17 cellular contexts compared by ENCODE assay signal in the genomic region with DNA sequence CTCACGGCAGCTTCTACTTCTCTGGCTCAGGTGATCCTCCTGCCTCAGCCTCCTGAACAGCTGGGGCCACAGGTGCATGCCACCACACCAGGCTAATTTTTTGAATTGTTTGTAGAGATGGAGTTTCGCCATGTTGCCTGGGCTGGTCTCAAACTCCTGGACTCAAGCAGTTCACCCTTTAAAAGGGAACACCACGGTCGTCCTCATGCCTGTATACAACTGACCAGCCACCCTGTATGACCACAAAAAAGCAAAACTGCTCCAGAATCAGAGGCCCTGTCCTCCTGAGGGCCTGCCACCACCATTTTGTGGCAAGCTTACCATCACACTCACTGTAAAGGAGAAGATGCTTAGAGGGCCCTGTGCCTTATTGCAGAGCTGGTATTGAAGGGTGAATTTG. TPM values are rescaled to one million over a fixed set of nuclear protein-coding genes. Genes with fewer than 3 reads are reported as not detected.
A peak's percentile ranks its signal among the peaks of the same experiment; 100 is the strongest.
DNase-seq lines count a peak whose midpoint lies in the region; ATAC-seq and TF ChIP-seq lines count a peak whose summit lies in the region.
"Had no signal": no experiment of that assay in that cellular context is flagged by ENCODE, and none has a peak within 500 bp of the region (broad histone marks: within the 10 kb centered on the region; RNA-seq: fewer than 3 reads in every experiment).

No MANE protein-coding gene starts in this region.

- H3K9me3 Mint-ChIP-seq in activated CD8-positive, alpha-beta memory T cell treated with anti-CD3 and anti-CD28 coated beads, Interleukin-2, amount 10 ng/mL, durations not matched to agents 7 days and 5 days (ENCODE audit: low read depth) = no peaks in the 10 kb centered on the region

- H3K27ac ChIP-seq in vagina = no peak overlapping the region
- H3K27ac ChIP-seq: Peyer's patch had no signal

- no peak overlapping the region for H3K27ac Mint-ChIP-seq in activated CD8-positive, alpha-beta memory T cell treated with anti-CD3 and anti-CD28 coated beads, Interleukin-2, amount 10 ng/mL, durations not matched to agents 7 days and 5 days
- H3K27ac Mint-ChIP-seq: CD8-positive, alpha-beta T cell had no signal

- peaks cover 4% of the 10 kb centered on the region for H3K27me3 Mint-ChIP-seq in activated CD8-positive, alpha-beta memory T cell treated with anti-CD3 and anti-CD28 coated beads, Interleukin-2, amount 10 ng/mL, durations not matched to agents 7 days and 5 days

- no peak for ATAC-seq in activated CD8-positive, alpha-beta memory T cell treated with anti-CD3 and anti-CD28 coated beads, Interleukin-2, amount 10 ng/mL, durations not matched to agents 7 days and 5 days
- ATAC-seq in HG03039 (IDR thresholded peaks at IDR 0.05; ENCODE audit: unreplicated experiment) (no peak), GM19351 (IDR thresholded peaks at IDR 0.05; ENCODE audit: unreplicated experiment) (no peak), HG02938 (IDR thresholded peaks at IDR 0.05; ENCODE audit: unreplicated experiment) (no peak)
- ATAC-seq: CD8-positive, alpha-beta T cell; K562; Right ventricle myocardium inferior had no signal

- H3K36me3 Mint-ChIP-seq in activated CD8-positive, alpha-beta memory T cell treated with anti-CD3 and anti-CD28 coated beads, Interleukin-2, amount 10 ng/mL, durations not matched to agents 7 days and 5 days = peaks cover 5% of the 10 kb centered on the region

- TF ChIP-seq CTCF in vagina (IDR thresholded peaks at IDR 0.05) = no peak

- DNase-seq in activated effector memory CD4-positive, alpha-beta T cell treated with anti-CD3 and anti-CD28 coated beads, Interleukin-2, amount 50 U/mL, for 16 hours = peak; percentile 24
- DNase-seq in activated effector memory CD4-positive, alpha-beta T cell treated with Interleukin-2 at 50 U/mL for 16 hours = no peak
- peak; percentile 39 for DNase-seq in activated CD8-positive, alpha-beta memory T cell treated with anti-CD3 and anti-CD28 coated beads, Interleukin-2, amount 10 ng/mL, durations not matched to agents 7 days and 5 days
- peak; percentile 21 for DNase-seq in islet precursor cell
- DNase-seq in vagina (ENCODE audit: extremely low spot score in 2 of 2) = peak; percentile 6 to 52
- DNase-seq: DMS79; HCEC 1CT; NCI-H1105 treated with DMSO at 0.1 percent for 48 hours; NCI-H1694; NK-92 treated with Interleukin-12 subunit alpha and Interleukin-12 subunit beta, amount 100 ng/mL, for 24 hours had no signal

- peaks cover 20% of the 10 kb centered on the region for H3K4me1 ChIP-seq in vagina

- CTCF ChIA-PET in activated CD8-positive, alpha-beta memory T cell treated with anti-CD3 and anti-CD28 coated beads, Interleukin-2, amount 10 ng/mL, durations not matched to agents 7 days and 5 days (lab: Charles Lee) = interaction anchor here (1.2 kb wide), 1 partner anchor 44 kb away, joined by 3 read pairs; no protein-coding TSS in a partner anchor

- H3K36me3 ChIP-seq in vagina = no peaks in the 10 kb centered on the region
- H3K36me3 ChIP-seq: Peyer's patch had no signal

- intact Hi-C loops in vagina (cut with DNase I) = no loop called here

- H3K9me3 ChIP-seq in vagina = no peaks in the 10 kb centered on the region

- peaks cover 30% of the 10 kb centered on the region for H3K4me1 Mint-ChIP-seq in activated CD8-positive, alpha-beta memory T cell treated with anti-CD3 and anti-CD28 coated beads, Interleukin-2, amount 10 ng/mL, durations not matched to agents 7 days and 5 days

- H3K4me3 ChIP-seq in vagina = no peak overlapping the region
- H3K4me3 ChIP-seq: K562, Peyer's patch had no signal

- H3K27me3 ChIP-seq in vagina = peaks cover 13% of the 10 kb centered on the region

- no peak overlapping the region for H3K4me3 Mint-ChIP-seq in activated CD8-positive, alpha-beta memory T cell treated with anti-CD3 and anti-CD28 coated beads, Interleukin-2, amount 10 ng/mL, durations not matched to agents 7 days and 5 days
- H3K4me3 Mint-ChIP-seq: CD8-positive, alpha-beta T cell had no signal

- TF ChIP-seq POLR2A in vagina (IDR thresholded peaks at IDR 0.05) = no peak

RNA-seq across cellular contexts. Expression of a gene that starts 2.2 kb away (rescaled TPM):
- 1 to 10 TPM; 4.1 to 6.1 TPM for total RNA-seq in activated CD8-positive, alpha-beta memory T cell treated with anti-CD3 and anti-CD28 coated beads, Interleukin-2, amount 10 ng/mL, durations not matched to agents 7 days and 5 days
- total RNA-seq in vagina = 2.2 TPM
- total RNA-seq: Peyer's patch, Right ventricle myocardium inferior had no signal

RNA-seq across cellular contexts. Expression of a gene that starts 25.0 kb away (rescaled TPM):
- 10 to 100 TPM; 29.4 to 31.6 TPM for total RNA-seq in activated CD8-positive, alpha-beta memory T cell treated with anti-CD3 and anti-CD28 coated beads, Interleukin-2, amount 10 ng/mL, durations not matched to agents 7 days and 5 days
- 31.9 TPM for total RNA-seq in vagina

RNA-seq across cellular contexts. Expression of a gene that starts 25.2 kb away (rescaled TPM):
- total RNA-seq in activated CD8-positive, alpha-beta memory T cell treated with anti-CD3 and anti-CD28 coated beads, Interleukin-2, amount 10 ng/mL, durations not matched to agents 7 days and 5 days = 10 to 100 TPM; 69.3 to 71.1 TPM
- 39.8 TPM for total RNA-seq in vagina

RNA-seq across cellular contexts. Expression of a gene that starts 53.4 kb away (rescaled TPM):
- total RNA-seq in activated CD8-positive, alpha-beta memory T cell treated with anti-CD3 and anti-CD28 coated beads, Interleukin-2, amount 10 ng/mL, durations not matched to agents 7 days and 5 days = 1 to 10 TPM; 1.3 to 2.0 TPM
- 2.0 TPM for total RNA-seq in vagina

RNA-seq across cellular contexts. Expression of a gene that starts 53.9 kb away (rescaled TPM):
- total RNA-seq in activated CD8-positive, alpha-beta memory T cell treated with anti-CD3 and anti-CD28 coated beads, Interleukin-2, amount 10 ng/mL, durations not matched to agents 7 days and 5 days = 10 to 100 TPM; 52.6 to 69.8 TPM
- 36.1 TPM for total RNA-seq in vagina
